ENCODE assay signal across 11 cellular contexts in genomic region chr21:42674351-42674940, GRCh38. TPM values are rescaled to one million over a fixed set of nuclear protein-coding genes. Genes with fewer than 3 reads are reported as not detected.
DNase-seq lines count a peak whose midpoint lies in the region; ATAC-seq and TF ChIP-seq lines count a peak whose summit lies in the region.
"Had no signal": no experiment of that assay in that cellular context is flagged by ENCODE, and none has a peak within 500 bp of the region (broad histone marks: within the 10 kb centered on the region; RNA-seq: fewer than 3 reads in every experiment).

No MANE protein-coding gene starts in this region.

- H3K4me3 ChIP-seq in BE2C (ENCODE audit: low read depth, low read length) (peak overlapping the region; percentile 39), mucosa of descending colon (no peak overlapping the region)
- H3K4me3 ChIP-seq: ascending aorta had no signal

- H3K4me1 Mint-ChIP-seq in chondrocyte (ENCODE audit: low read depth): peaks cover 61% of the 10 kb centered on the region
- H3K4me1 Mint-ChIP-seq: B cell had no signal

- H3K27me3 ChIP-seq in BE2C: no peaks in the 10 kb centered on the region
- H3K27me3 ChIP-seq: ascending aorta had no signal

- H3K9me3 Mint-ChIP-seq in chondrocyte (ENCODE audit: low read depth): no peaks in the 10 kb centered on the region

- H3K36me3 ChIP-seq in BE2C: no peaks in the 10 kb centered on the region; the same call in 1 of the 2 replicates
- H3K36me3 ChIP-seq in mucosa of descending colon (ENCODE audit: low read depth): no peaks in the 10 kb centered on the region
- H3K36me3 ChIP-seq: ascending aorta had no signal

- TF ChIP-seq CTCF in BE2C (IDR thresholded peaks at IDR 0.05; ENCODE audit: low read depth, low read length) (peak; percentile 17; the same call in 1 of the 2 replicates), chondrocyte (IDR thresholded peaks at IDR 0.05) (peak; percentile 21), mucosa of descending colon (IDR thresholded peaks at IDR 0.05) (no peak)

- peak overlapping the region; percentile 77 for H3K27ac Mint-ChIP-seq in chondrocyte (ENCODE audit: unreplicated experiment)
- H3K27ac Mint-ChIP-seq: B cell had no signal

- intact Hi-C loops in mucosa of descending colon (cut with DNase I, micrococcal nuclease): no loop called here

- peak overlapping the region; percentile 14 for H3K4me3 Mint-ChIP-seq in chondrocyte (ENCODE audit: unreplicated experiment)
- H3K4me3 Mint-ChIP-seq: B cell had no signal

- H3K9me3 ChIP-seq in BE2C (no peaks in the 10 kb centered on the region), mucosa of descending colon (no peaks in the 10 kb centered on the region)
- H3K9me3 ChIP-seq: ascending aorta had no signal

- peak; percentile 19 for ATAC-seq in mucosa of descending colon
- ATAC-seq in HG03342 (IDR thresholded peaks at IDR 0.05; ENCODE audit: unreplicated experiment): no peak

- H3K36me3 Mint-ChIP-seq in chondrocyte (ENCODE audit: low read depth): no peaks in the 10 kb centered on the region

- H3K27me3 Mint-ChIP-seq in chondrocyte (ENCODE audit: low read depth): peaks cover 18% of the 10 kb centered on the region

- DNase-seq in BE2C: peak; percentile 77
- DNase-seq in NCI-H1436 treated with DMSO at 0.1 percent for 48 hours (lab: John Stamatoyannopoulos, UW): peak; percentile 68
- DNase-seq in chondrocyte (ENCODE audit: low spot score): no peak
- no peak for DNase-seq in mucosa of descending colon
- DNase-seq in T-helper 2 cell: no peak
- no peak for DNase-seq in 8988T
- DNase-seq in DMS114 treated with DMSO at 0.1 percent for 48 hours (lab: John Stamatoyannopoulos, UW; ENCODE audit: unreplicated experiment): no peak
- DNase-seq: occipital lobe had no signal

- H3K4me1 ChIP-seq in BE2C (peaks cover 37% of the 10 kb centered on the region), mucosa of descending colon (ENCODE audit: low read depth) (peaks cover 9% of the 10 kb centered on the region)
- H3K4me1 ChIP-seq: ascending aorta had no signal

RNA-seq across cellular contexts. Expression of gene PDE9A, which starts 21.0 kb away (rescaled TPM):
- 4.2 TPM for polyA plus RNA-seq in BE2C (2012; ENCODE audit: insufficient read depth, insufficient read length, low read depth)
- total RNA-seq in chondrocyte: 0.60 to 1.2 TPM (median 1.1 TPM) in 3 replicates
- 100 to 1,000 TPM in 2 of 3 donors, 10 to 100 TPM in 1; 98.4 to 200 (median 167) TPM for total RNA-seq in mucosa of descending colon

Comparison
In these comparisons a context has a peak if more than half of its experiments do, and no peak if none do; other contexts are left out.
1. DNase-seq: peak in BE2C (single experiment) and NCI-H1436 treated with DMSO at 0.1 percent for 48 hours (single experiment); none in chondrocyte (single experiment), mucosa of descending colon (0 of 3), T-helper 2 cell (0 of 5), 8988T (single experiment) and DMS114 treated with DMSO at 0.1 percent for 48 hours (single experiment).
2. RNA of gene PDE9A, which starts 21.0 kb away (total RNA-seq): 98.4 to 200 TPM in mucosa of descending colon; 0.60 to 1.2 TPM in chondrocyte; every median in the first group is over 10 times any median in the second.